ENCODE assay signal across 10 cellular contexts in genomic region chr3:10602769-10603768, GRCh38.
A peak's percentile ranks its signal among the peaks of the same experiment; 100 is the strongest.
DNase-seq lines count a peak whose midpoint lies in the region; TF ChIP-seq lines count a peak whose summit lies in the region.
"Had no signal": no experiment of that assay in that cellular context is flagged by ENCODE, and none has a peak within 500 bp of the region (broad histone marks: within the 10 kb centered on the region; RNA-seq: fewer than 3 reads in every experiment).

No MANE protein-coding gene starts in this region.

- H3K36me3 ChIP-seq in GM06990 (ENCODE audit: control insufficient read depth, insufficient read depth, low read length) (no peaks in the 10 kb centered on the region), SJCRH30 (no peaks in the 10 kb centered on the region)

- H3K27ac Mint-ChIP-seq in activated T-cell treated with anti-CD3 and anti-CD28 coated beads, Interleukin-2, amount 50 U/mL, for 24 hours, result peak overlapping the region; percentile 78
- H3K27ac Mint-ChIP-seq: nephron had no signal

- H3K4me3 Mint-ChIP-seq in activated T-cell treated with anti-CD3 and anti-CD28 coated beads, Interleukin-2, amount 50 U/mL, for 24 hours, result peak overlapping the region; percentile 26
- H3K4me3 Mint-ChIP-seq: nephron had no signal

- H3K4me3 ChIP-seq in GM06990 (replicated peaks; ENCODE audit: low read depth, low read length) (no peak overlapping the region), SJCRH30 (no peak overlapping the region)

- H3K27me3 ChIP-seq in GM06990 (replicated peaks; ENCODE audit: control insufficient read depth, insufficient read depth, low read length) (no peaks in the 10 kb centered on the region; the same call in 1 of the 2 replicates), SJCRH30 (no peaks in the 10 kb centered on the region)

- peaks cover 35% of the 10 kb centered on the region for H3K27me3 Mint-ChIP-seq in activated T-cell treated with anti-CD3 and anti-CD28 coated beads, Interleukin-2, amount 50 U/mL, for 24 hours

- H3K4me1 ChIP-seq in SJCRH30, result no peaks in the 10 kb centered on the region

- peak; percentile 19 for DNase-seq in GM06990 (ENCODE audit: extremely low read depth, insufficient read length)
- peak; percentile 6 for DNase-seq in NAMALWA (ENCODE audit: low spot score)
- peak; percentile 66 for DNase-seq in activated T-cell treated with anti-CD3 and anti-CD28 coated beads, Interleukin-2, amount 50 U/mL, for 24 hours
- peak; percentile 20 to 31 (median 27) for DNase-seq in stimulated activated CD4-positive, alpha-beta T cell treated with anti-CD3 and anti-CD28 coated beads, Interleukin-12 subunit alpha, Interleukin-12 subunit beta, amount 100 ng/mL, for 48 hours (ENCODE audit: low read depth in 2 of 3, low spot score in 1 of 3)
- DNase-seq in SJCRH30, result no peak
- DNase-seq in NCI-H1092 treated with DMSO at 0.1 percent for 48 hours (lab: John Stamatoyannopoulos, UW), result no peak
- no peak for DNase-seq in NCI-H69 (lab: John Stamatoyannopoulos, UW)
- no peak for DNase-seq in AG20443 (ENCODE audit: low spot score)
- DNase-seq: cortex of kidney had no signal

- H3K36me3 Mint-ChIP-seq in activated T-cell treated with anti-CD3 and anti-CD28 coated beads, Interleukin-2, amount 50 U/mL, for 24 hours (ENCODE audit: low read depth), result no peaks in the 10 kb centered on the region

- H3K4me1 Mint-ChIP-seq in activated T-cell treated with anti-CD3 and anti-CD28 coated beads, Interleukin-2, amount 50 U/mL, for 24 hours (ENCODE audit: low read depth), result peaks cover 32% of the 10 kb centered on the region

- no peaks in the 10 kb centered on the region for H3K9me3 Mint-ChIP-seq in activated T-cell treated with anti-CD3 and anti-CD28 coated beads, Interleukin-2, amount 50 U/mL, for 24 hours
- H3K9me3 Mint-ChIP-seq: nephron had no signal

- TF ChIP-seq CTCF in GM06990 (IDR thresholded peaks at IDR 0.05; ENCODE audit: insufficient read depth, low read length, poor library complexity, severe bottlenecking), result no peak

- H3K9me3 ChIP-seq in SJCRH30 (replicated peaks), result no peaks in the 10 kb centered on the region

- no peak overlapping the region for H3K27ac ChIP-seq in SJCRH30

Comparison
In these comparisons a context has a peak if more than half of its experiments do, and no peak if none do; other contexts are left out.
1. DNase-seq: peak in GM06990 (single experiment), NAMALWA (single experiment), activated T-cell treated with anti-CD3 and anti-CD28 coated beads, Interleukin-2, amount 50 U/mL, for 24 hours (single experiment) and stimulated activated CD4-positive, alpha-beta T cell treated with anti-CD3 and anti-CD28 coated beads, Interleukin-12 subunit alpha, Interleukin-12 subunit beta, amount 100 ng/mL, for 48 hours (3 of 3); none in SJCRH30 (0 of 2), NCI-H1092 treated with DMSO at 0.1 percent for 48 hours (single experiment), NCI-H69 (single experiment) and AG20443 (single experiment).